In the genomic region with DNA sequence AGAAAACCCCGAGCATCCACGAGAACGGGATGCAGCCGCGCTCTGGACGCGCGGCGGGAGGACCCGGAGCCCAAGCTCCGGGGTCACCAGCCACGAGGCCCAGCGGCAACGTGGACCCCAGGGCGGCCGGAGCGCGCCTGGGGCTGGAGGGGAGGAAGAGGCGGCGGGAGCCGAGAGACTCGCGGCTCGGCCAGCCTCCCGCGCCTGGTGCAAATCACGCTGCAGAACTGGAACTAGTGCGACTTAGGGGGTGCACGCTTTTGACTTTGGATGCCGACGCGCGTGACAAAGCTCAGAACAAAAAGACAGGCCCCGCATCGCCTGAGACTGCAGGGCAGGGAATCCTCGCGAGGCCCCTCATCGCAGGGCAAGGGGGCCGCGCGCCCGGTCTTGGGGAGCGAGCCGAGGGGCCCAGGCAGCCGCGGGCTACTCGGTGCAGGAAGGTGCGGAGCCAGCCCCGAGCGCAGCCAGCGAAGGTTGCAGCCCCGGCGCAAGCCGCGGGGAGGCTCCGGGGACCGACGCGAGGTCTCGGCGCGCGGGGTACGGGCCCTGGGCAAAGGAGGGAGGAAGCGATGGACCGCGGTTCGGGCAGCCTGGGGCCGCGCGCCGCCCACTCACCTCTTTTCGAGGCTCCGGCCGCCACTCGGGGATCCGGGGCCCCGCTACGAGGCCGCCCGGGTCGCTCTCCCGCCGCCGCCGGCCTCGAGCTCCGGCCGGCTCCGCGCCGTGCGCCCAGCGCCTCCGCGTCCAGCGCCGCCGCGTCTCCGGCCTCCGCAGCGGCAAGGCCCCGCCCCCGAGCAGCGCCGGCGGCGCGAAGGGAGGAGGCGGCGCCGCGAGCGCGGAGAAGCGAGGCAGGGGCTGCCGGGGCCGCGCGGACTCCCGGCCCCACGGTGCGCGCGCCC, we compare ENCODE assay signal across 8 cellular contexts. TPM values are rescaled to one million over a fixed set of nuclear protein-coding genes. Genes with fewer than 3 reads are reported as not detected.
A peak's percentile ranks its signal among the peaks of the same experiment; 100 is the strongest.
DNase-seq lines count a peak whose midpoint lies in the region; ATAC-seq, FAIRE-seq and TF ChIP-seq lines count a peak whose summit lies in the region.

A gene with protein sequence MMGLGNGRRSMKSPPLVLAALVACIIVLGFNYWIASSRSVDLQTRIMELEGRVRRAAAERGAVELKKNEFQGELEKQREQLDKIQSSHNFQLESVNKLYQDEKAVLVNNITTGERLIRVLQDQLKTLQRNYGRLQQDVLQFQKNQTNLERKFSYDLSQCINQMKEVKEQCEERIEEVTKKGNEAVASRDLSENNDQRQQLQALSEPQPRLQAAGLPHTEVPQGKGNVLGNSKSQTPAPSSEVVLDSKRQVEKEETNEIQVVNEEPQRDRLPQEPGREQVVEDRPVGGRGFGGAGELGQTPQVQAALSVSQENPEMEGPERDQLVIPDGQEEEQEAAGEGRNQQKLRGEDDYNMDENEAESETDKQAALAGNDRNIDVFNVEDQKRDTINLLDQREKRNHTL (minus strand): TSS at position 766 of the 902 bp plus-strand sequence. CDS start 20,238 bp downstream, outside the sequence.

- FAIRE-seq in small intestine (lab: Jason Lieb, UNC): no peak

- WGBS in small intestine, 3 donors: 0 to 1% (median 1%) methylated on average over 57 to 126 of the region's 126 CpGs

- 0 out of 2 replicates have a peak, but pooled peaks cover 2% of the 10 kb centered on the region for H3K27me3 ChIP-seq in GM06990 (replicated peaks; ENCODE audit: control insufficient read depth, insufficient read depth, low read length)
- H3K27me3 ChIP-seq in RWPE2 (ENCODE audit: insufficient read depth, poor library complexity, severe bottlenecking): no peaks in the 10 kb centered on the region
- H3K27me3 ChIP-seq in small intestine (ENCODE audit: control insufficient read depth in 2 of 2, insufficient read depth in 2 of 2, low read length in 2 of 2): no peaks in the 10 kb centered on the region

- H3K9me3 Mint-ChIP-seq in immature natural killer cell: no peaks in the 10 kb centered on the region

- peak within 1 kb of the TSS; percentile 86 to 94 (median 90) for H3K4me3 Mint-ChIP-seq in immature natural killer cell

- H3K4me1 ChIP-seq in RWPE2 (ENCODE audit: insufficient read depth, poor library complexity, severe bottlenecking) (peaks cover 11% of the 10 kb centered on the region), small intestine (ENCODE audit: control insufficient read depth in 2 of 2, insufficient read depth in 1 of 2, low read depth in 1 of 2, low read length in 1 of 2) (peaks cover 0 to 6% of the 10 kb centered on the region in 2 donors)

- H3K27me3 Mint-ChIP-seq in immature natural killer cell (ENCODE audit: low read depth in 3 of 3): peaks cover 5 to 12% (median 7%) of the 10 kb centered on the region in 3 donors

- DNase-seq in GM06990 (ENCODE audit: extremely low read depth, insufficient read length) (peak; percentile 77), HT1080 (ENCODE audit: low read depth) (peak; percentile 43), RWPE2 (ENCODE audit: low spot score) (no peak), caudate nucleus (lab: John Stamatoyannopoulos, UW) (peak in 19 of 61 donors; percentile 7 to 60 (median 41)), immature natural killer cell (peak; percentile 43 to 60 (median 54)), small intestine (peak; percentile 60), midbrain (lab: John Stamatoyannopoulos, UW) (no peak)

- ATAC-seq in GM21447 (IDR thresholded peaks at IDR 0.05; ENCODE audit: unreplicated experiment) (peak; percentile 58), RWPE2 (ENCODE audit: low read depth) (peak; percentile 81)

- H3K36me3 ChIP-seq in GM06990 (ENCODE audit: control insufficient read depth, insufficient read depth, low read length) (no peaks in the 10 kb centered on the region), RWPE2 (ENCODE audit: low read depth) (no peaks in the 10 kb centered on the region), small intestine (ENCODE audit: control insufficient read depth in 2 of 2, insufficient read depth in 2 of 2, low read length in 2 of 2) (no peaks in the 10 kb centered on the region)

- H3K27ac Mint-ChIP-seq in immature natural killer cell: peak within 1 kb of the TSS; percentile 73 to 92 (median 89)

- H3K36me3 Mint-ChIP-seq in immature natural killer cell: no peaks in the 10 kb centered on the region

- H3K9me3 ChIP-seq in RWPE2 (ENCODE audit: severe bottlenecking) (no peaks in the 10 kb centered on the region), small intestine (ENCODE audit: control insufficient read depth, low read depth) (no peaks in the 10 kb centered on the region)

- peaks cover 8 to 23% of the 10 kb centered on the region in 2 donors for H3K4me1 Mint-ChIP-seq in immature natural killer cell

- H3K27ac ChIP-seq in RWPE2 (ENCODE audit: poor library complexity, severe bottlenecking) (no peak within 1 kb of the TSS), caudate nucleus (ENCODE audit: low read depth, low read length) (peak within 1 kb of the TSS; percentile 70), small intestine (ENCODE audit: low read depth in 1 of 2, low read length in 1 of 2) (peak within 1 kb of the TSS; percentile 75 to 96)

- H3K4me3 ChIP-seq in GM06990 (replicated peaks; ENCODE audit: low read depth, low read length): peak within 1 kb of the TSS; percentile 71
- peak within 1 kb of the TSS; percentile 99 for H3K4me3 ChIP-seq in RWPE2 (ENCODE audit: severe bottlenecking)
- peak within 1 kb of the TSS; percentile 71 to 80 for H3K4me3 ChIP-seq in small intestine (ENCODE audit: low read depth in 1 of 2, low read length in 2 of 2)

- TF ChIP-seq CTCF in GM06990 (IDR thresholded peaks at IDR 0.05; ENCODE audit: insufficient read depth, low read length, poor library complexity, severe bottlenecking) (no peak), RWPE2 (IDR thresholded peaks at IDR 0.05; ENCODE audit: poor library complexity, severe bottlenecking) (no peak)

RNA-seq across cellular contexts. Expression of the gene that starts here (rescaled TPM):
- 47.3 and 52.5 TPM in 2 replicates for total RNA-seq in HT1080 (2014; rRNA removed; shearing (Covaris generic))
- 66.5 and 72.0 TPM in 2 replicates for polyA plus RNA-seq in HT1080 (2015; cell fraction: cytosol; rRNA removed)
- 36.8 and 39.1 TPM in 2 replicates for polyA plus RNA-seq in HT1080 (2015; cell fraction: nucleus; rRNA removed)
- 10 to 100 TPM; 16.3 to 33.8 (median 17.6) TPM for polyA plus RNA-seq in immature natural killer cell
- polyA plus RNA-seq in small intestine: 100 to 1,000 TPM in 1 of 3 donors, 10 to 100 TPM in 2; 17.8 to 318 (median 22.6) TPM

Comparison
In these comparisons a context has a peak if more than half of its experiments do, and no peak if none do; other contexts are left out.
1. DNase-seq: peak in GM06990 (single experiment), HT1080 (single experiment), immature natural killer cell (3 of 3) and small intestine (single experiment); none in RWPE2 (single experiment) and midbrain (single experiment).
2. Peak in every context shown above with its lines, with median percentiles within 50 percentile points of each other: H3K4me3 ChIP-seq.